Comparison of ENCODE assay signal across 37 cellular contexts in the genomic region with DNA sequence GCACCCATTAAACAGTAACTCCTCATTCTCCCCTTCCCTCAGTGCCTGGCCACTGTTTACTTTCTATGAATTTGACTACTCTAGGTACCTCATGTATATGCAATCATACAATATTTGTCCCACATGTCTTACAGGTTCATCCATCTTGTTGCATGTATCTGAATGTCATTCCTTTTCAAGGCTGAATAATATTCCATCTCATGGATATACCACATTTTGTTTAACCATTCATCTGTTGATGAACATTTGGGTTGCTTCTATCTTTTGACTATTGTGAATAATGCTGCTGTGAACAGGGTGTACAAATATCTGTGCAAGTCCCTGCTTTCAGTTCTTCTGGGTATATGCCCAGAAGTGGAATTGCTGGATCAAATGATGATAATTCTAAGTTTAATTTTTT.
"Had no signal": no experiment of that assay in that cellular context is flagged by ENCODE, and none has a peak within 500 bp of the region (broad histone marks: within the 10 kb centered on the region; RNA-seq: fewer than 3 reads in every experiment).

No MANE protein-coding gene starts in this region.

- FAIRE-seq: astrocyte, TTC549 had no signal

- H3K27ac ChIP-seq: body of pancreas, brain microvascular endothelial cell, breast epithelium, VCaP had no signal

- H3K4me3 ChIP-seq: body of pancreas, breast epithelium had no signal

- ATAC-seq: activated CD4-positive, alpha-beta T cell treated with anti-CD3 and anti-CD28 coated beads for 36 hours; activated CD4-positive, CD25-positive, alpha-beta regulatory T cell treated with anti-CD3 and anti-CD28 coated beads, Interleukin-2, amount 50 U/mL, for 24 hours; activated CD8-positive, alpha-beta memory T cell treated with anti-CD3 and anti-CD28 coated beads, Interleukin-2, amount 10 ng/mL, durations not matched to agents 7 days and 5 days; activated CD8-positive, alpha-beta T cell treated with anti-CD3 and anti-CD28 coated beads, Interleukin-2, amount 10 ng/mL, durations not matched to agents 7 days and 5 days; activated naive CD8-positive, alpha-beta T cell treated with anti-CD3 and anti-CD28 coated beads, Interleukin-2, amount 50 U/mL, for 24 hours; body of pancreas had no signal

- H3K27me3 ChIP-seq: body of pancreas, brain microvascular endothelial cell, breast epithelium had no signal

- H3K27me3 Mint-ChIP-seq: activated CD4-positive, alpha-beta T cell treated with anti-CD3 and anti-CD28 coated beads, Interleukin-2, amount 10 ng/mL, durations not matched to agents 7 days and 5 days; activated naive CD4-positive, alpha-beta T cell treated with anti-CD3 and anti-CD28 coated beads, Interleukin-2, amount 50 U/mL, for 24 hours; activated naive CD8-positive, alpha-beta T cell; activated naive CD8-positive, alpha-beta T cell treated with anti-CD3 and anti-CD28 coated beads, Interleukin-2, amount 10 ng/mL, durations not matched to agents 7 days and 5 days; activated naive CD8-positive, alpha-beta T cell treated with anti-CD3 and anti-CD28 coated beads, Interleukin-2, amount 50 U/mL, for 24 hours; activated T-cell treated with anti-CD3 and anti-CD28 coated beads, Interleukin-2, amount 50 U/mL, for 24 hours had no signal

- H3K36me3 ChIP-seq: brain microvascular endothelial cell, breast epithelium had no signal

- DNase-seq: activated CD4-positive, alpha-beta memory T cell treated with anti-CD3 and anti-CD28 coated beads, Interleukin-2, amount 10 ng/mL, durations not matched to agents 7 days and 5 days; activated CD4-positive, alpha-beta T cell treated with anti-CD3 and anti-CD28 coated beads for 1 hour; activated CD4-positive, alpha-beta T cell treated with anti-CD3 and anti-CD28 coated beads for 36 hours; activated CD4-positive, alpha-beta T cell treated with anti-CD3 and anti-CD28 coated beads for 48 hours; activated CD4-positive, alpha-beta T cell treated with anti-CD3 and anti-CD28 coated beads, Interleukin-2, amount 10 ng/mL, durations not matched to agents 7 days and 5 days; activated CD4-positive, alpha-beta T cell treated with anti-CD3 and anti-CD28 coated beads, Interleukin-2, amount 50 U/mL, for 48 hours; activated CD4-positive, CD25-positive, alpha-beta regulatory T cell; activated CD8-positive, alpha-beta memory T cell treated with anti-CD3 and anti-CD28 coated beads for 24 hours; activated CD8-positive, alpha-beta memory T cell treated with anti-CD3 and anti-CD28 coated beads, Interleukin-2, amount 10 ng/mL, durations not matched to agents 7 days and 5 days; activated CD8-positive, alpha-beta memory T cell treated with anti-CD3 and anti-CD28 coated beads, Interleukin-2, amount 50 U/mL, for 48 hours; activated CD8-positive, alpha-beta T cell treated with anti-CD3 and anti-CD28 coated beads, Interleukin-2, amount 10 ng/mL, durations not matched to agents 7 days and 5 days; activated effector memory CD4-positive, alpha-beta T cell treated with Interleukin-2 at 50 U/mL for 16 hours; activated gamma-delta T cell; activated naive CD4-positive, alpha-beta T cell treated with anti-CD3 and anti-CD28 coated beads, Interleukin-2, amount 10 ng/mL, durations not matched to agents 7 days and 5 days; activated naive CD4-positive, alpha-beta T cell treated with Interleukin-2 at 50 U/mL for 16 hours; activated naive CD8-positive, alpha-beta T cell treated with anti-CD3 and anti-CD28 coated beads, Interleukin-2, amount 10 ng/mL, durations not matched to agents 7 days and 5 days; activated naive CD8-positive, alpha-beta T cell treated with anti-CD3 and anti-CD28 coated beads, Interleukin-2, amount 50 U/mL, for 24 hours; activated T-cell treated with anti-CD3 and anti-CD28 coated beads, Interleukin-2, amount 50 U/mL, for 24 hours; activated T-cell treated with anti-CD3 and anti-CD28 coated beads, Interleukin-2, amount 50 U/mL, for 48 hours; amniotic stem cell; aorta; body of pancreas; brain microvascular endothelial cell; central memory CD4-positive, alpha-beta T cell; T-helper 1 cell; T-helper 2 cell; T-helper 9 cell had no signal

- H3K4me1 ChIP-seq: body of pancreas, breast epithelium had no signal

- H3K27ac Mint-ChIP-seq: activated CD4-positive, alpha-beta memory T cell treated with anti-CD3 and anti-CD28 coated beads, Interleukin-2, amount 10 ng/mL, durations not matched to agents 7 days and 5 days; activated CD4-positive, alpha-beta T cell treated with anti-CD3 and anti-CD28 coated beads for 36 hours; activated CD4-positive, alpha-beta T cell treated with anti-CD3 and anti-CD28 coated beads, Interleukin-2, amount 10 ng/mL, durations not matched to agents 7 days and 5 days; activated CD8-positive, alpha-beta memory T cell treated with anti-CD3 and anti-CD28 coated beads, Interleukin-2, amount 10 ng/mL, durations not matched to agents 7 days and 5 days; activated CD8-positive, alpha-beta T cell treated with anti-CD3 and anti-CD28 coated beads, Interleukin-2, amount 10 ng/mL, durations not matched to agents 7 days and 5 days; activated naive CD4-positive, alpha-beta T cell treated with anti-CD3 and anti-CD28 coated beads, Interleukin-2, amount 10 ng/mL, durations not matched to agents 7 days and 5 days; activated naive CD4-positive, alpha-beta T cell treated with anti-CD3 and anti-CD28 coated beads, Interleukin-2, amount 50 U/mL, for 24 hours; activated naive CD8-positive, alpha-beta T cell; activated naive CD8-positive, alpha-beta T cell treated with anti-CD3 and anti-CD28 coated beads, Interleukin-2, amount 10 ng/mL, durations not matched to agents 7 days and 5 days; activated naive CD8-positive, alpha-beta T cell treated with anti-CD3 and anti-CD28 coated beads, Interleukin-2, amount 50 U/mL, for 24 hours; activated T-cell treated with anti-CD3 and anti-CD28 coated beads, Interleukin-2, amount 50 U/mL, for 24 hours; activated T-helper 2 cell treated with anti-CD3 and anti-CD28 coated beads, Interferon-gamma antibody, Interleukin-2, Interleukin-4, amounts not matched to agents 10 μg/mL and 5 μg/mL and 100 μg/mL, durations not matched to agents 14 hours and 24 hours and 36 hours; T-helper 1 cell treated with Interleukin-12 subunit alpha and Interleukin-12 subunit beta and Interleukin-4 antibody, amounts not matched to agents 30 μg/mL and 1 μg/mL, for 36 hours; T-helper 2 cell treated with Interferon-gamma antibody and Interleukin-4, amounts not matched to agents 5 μg/mL and 100 μg/mL, for 36 hours had no signal

- H3K36me3 Mint-ChIP-seq: activated naive CD4-positive, alpha-beta T cell treated with anti-CD3 and anti-CD28 coated beads, Interleukin-2, amount 10 ng/mL, durations not matched to agents 7 days and 5 days had no signal

- H3K9me3 ChIP-seq: body of pancreas had no signal

- H3K4me1 Mint-ChIP-seq: activated CD4-positive, alpha-beta memory T cell treated with anti-CD3 and anti-CD28 coated beads, Interleukin-2, amount 10 ng/mL, durations not matched to agents 7 days and 5 days; activated CD8-positive, alpha-beta memory T cell treated with anti-CD3 and anti-CD28 coated beads, Interleukin-2, amount 10 ng/mL, durations not matched to agents 7 days and 5 days; activated naive CD8-positive, alpha-beta T cell treated with anti-CD3 and anti-CD28 coated beads, Interleukin-2, amount 50 U/mL, for 24 hours had no signal

- H3K4me3 Mint-ChIP-seq: activated CD4-positive, alpha-beta memory T cell treated with anti-CD3 and anti-CD28 coated beads, Interleukin-2, amount 10 ng/mL, durations not matched to agents 7 days and 5 days; activated CD4-positive, alpha-beta T cell treated with anti-CD3 and anti-CD28 coated beads for 36 hours; activated CD4-positive, alpha-beta T cell treated with anti-CD3 and anti-CD28 coated beads, Interleukin-2, amount 10 ng/mL, durations not matched to agents 7 days and 5 days; activated CD8-positive, alpha-beta memory T cell treated with anti-CD3 and anti-CD28 coated beads, Interleukin-2, amount 10 ng/mL, durations not matched to agents 7 days and 5 days; activated CD8-positive, alpha-beta T cell treated with anti-CD3 and anti-CD28 coated beads, Interleukin-2, amount 10 ng/mL, durations not matched to agents 7 days and 5 days; activated naive CD4-positive, alpha-beta T cell treated with anti-CD3 and anti-CD28 coated beads, Interleukin-2, amount 10 ng/mL, durations not matched to agents 7 days and 5 days; activated naive CD4-positive, alpha-beta T cell treated with anti-CD3 and anti-CD28 coated beads, Interleukin-2, amount 50 U/mL, for 24 hours; activated naive CD8-positive, alpha-beta T cell; activated naive CD8-positive, alpha-beta T cell treated with anti-CD3 and anti-CD28 coated beads, Interleukin-2, amount 10 ng/mL, durations not matched to agents 7 days and 5 days; activated naive CD8-positive, alpha-beta T cell treated with anti-CD3 and anti-CD28 coated beads, Interleukin-2, amount 50 U/mL, for 24 hours; activated T-cell treated with anti-CD3 and anti-CD28 coated beads, Interleukin-2, amount 50 U/mL, for 24 hours; T-helper 1 cell treated with Interleukin-12 subunit alpha and Interleukin-12 subunit beta and Interleukin-4 antibody, amounts not matched to agents 30 μg/mL and 1 μg/mL, for 36 hours; T-helper 2 cell treated with Interferon-gamma antibody and Interleukin-4, amounts not matched to agents 5 μg/mL and 100 μg/mL, for 36 hours had no signal
